18 cellular contexts compared by ENCODE assay signal in the genomic region with DNA sequence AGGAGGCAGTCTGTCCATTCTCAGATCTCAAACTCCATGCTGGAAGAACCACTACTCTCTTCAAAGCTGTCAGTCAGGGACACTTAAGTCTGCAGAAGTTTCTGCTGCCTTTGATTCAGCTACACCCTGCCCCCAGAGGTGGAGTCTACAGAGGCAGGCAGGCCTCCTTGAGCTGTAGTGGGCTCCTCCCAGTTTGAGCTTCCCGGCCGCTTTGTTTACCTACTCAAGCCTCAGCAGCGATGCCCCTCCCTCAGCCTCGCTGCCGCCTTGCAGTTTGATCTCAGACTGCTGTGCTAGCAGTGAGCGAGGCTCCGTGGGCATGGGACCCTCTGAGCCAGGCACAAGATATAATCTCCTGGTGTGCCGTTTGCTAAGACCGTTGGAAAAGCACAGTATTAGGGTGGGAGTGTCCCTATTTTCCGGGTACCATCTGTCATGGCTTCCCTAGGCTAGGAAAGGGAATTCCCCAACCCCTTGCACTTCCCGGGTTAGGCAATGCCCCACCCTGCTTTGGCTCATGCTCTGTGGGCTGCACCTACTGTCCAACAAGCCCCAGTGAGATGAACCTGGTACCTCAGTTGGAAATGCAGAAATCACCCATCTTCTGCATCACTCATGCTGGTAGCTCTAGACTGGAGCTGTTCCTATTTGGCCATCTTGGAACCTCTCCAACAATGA. TPM values are rescaled to one million over a fixed set of nuclear protein-coding genes. Genes with fewer than 3 reads are reported as not detected.
DNase-seq lines count a peak whose midpoint lies in the region; ATAC-seq and TF ChIP-seq lines count a peak whose summit lies in the region.
"Not testable (repeated sequence)": the region's sequence is repeated elsewhere in the genome, so short reads cannot be mapped to it uniquely, and the experiment has no call there.
"Had no signal": no experiment of that assay in that cellular context is flagged by ENCODE, and none has a peak within 500 bp of the region (broad histone marks: within the 10 kb centered on the region; RNA-seq: fewer than 3 reads in every experiment).

No MANE protein-coding gene starts in this region.

- not testable (repeated sequence) for H3K36me3 ChIP-seq in HUES6 (ENCODE audit: control insufficient read depth, insufficient read depth, low read length); SJCRH30; esophagus muscularis mucosa; mucosa of descending colon (ENCODE audit: low read depth)

- H3K27ac Mint-ChIP-seq in activated CD4-positive, alpha-beta memory T cell treated with anti-CD3 and anti-CD28 coated beads, Interleukin-2, amount 10 ng/mL, durations not matched to agents 7 days and 5 days, result not testable (repeated sequence)

- peaks cover 15% of the 10 kb centered on the region for H3K27me3 Mint-ChIP-seq in activated CD4-positive, alpha-beta memory T cell treated with anti-CD3 and anti-CD28 coated beads, Interleukin-2, amount 10 ng/mL, durations not matched to agents 7 days and 5 days

- H3K27me3 ChIP-seq in HUES6 (ENCODE audit: control insufficient read depth, insufficient read depth, low read length); SJCRH30; esophagus muscularis mucosa: not testable (repeated sequence)

- H3K9me3 Mint-ChIP-seq in activated CD4-positive, alpha-beta memory T cell treated with anti-CD3 and anti-CD28 coated beads, Interleukin-2, amount 10 ng/mL, durations not matched to agents 7 days and 5 days, result not testable (repeated sequence)

- DNase-seq in Daoy (ENCODE audit: low read depth) (peak; percentile 38), NCI-H187 treated with DMSO at 0.1 percent for 48 hours (lab: John Stamatoyannopoulos, UW) (peak; percentile 37), esophagus muscularis mucosa (ENCODE audit: extremely low spot score) (peak; percentile 42), mucosa of descending colon (peak; percentile 15 to 53 (median 30)), ureter (ENCODE audit: low spot score) (peak; percentile 50)
- DNase-seq in SJCRH30, result not testable (repeated sequence)
- peak; percentile 31 for DNase-seq in activated CD4-positive, alpha-beta memory T cell treated with anti-CD3 and anti-CD28 coated beads, Interleukin-2, amount 10 ng/mL, durations not matched to agents 7 days and 5 days

- ATAC-seq in mucosa of descending colon, result not testable (repeated sequence)

- TF ChIP-seq CTCF in esophagus muscularis mucosa (IDR thresholded peaks at IDR 0.05); mucosa of descending colon (IDR thresholded peaks at IDR 0.05): not testable (repeated sequence)

- WGBS in esophagus muscularis mucosa, result 74% methylated on average over 11 of the region's 11 CpGs

- not testable (repeated sequence) for H3K9ac ChIP-seq in HUES6 (ENCODE audit: low read length)

- intact Hi-C loops in esophagus muscularis mucosa (cut with DNase I); mucosa of descending colon (cut with DNase I, micrococcal nuclease): not testable (repeated sequence)

- not testable (repeated sequence) for H3K4me3 Mint-ChIP-seq in activated CD4-positive, alpha-beta memory T cell treated with anti-CD3 and anti-CD28 coated beads, Interleukin-2, amount 10 ng/mL, durations not matched to agents 7 days and 5 days

- POLR2A ChIA-PET in activated CD4-positive, alpha-beta memory T cell treated with anti-CD3 and anti-CD28 coated beads, Interleukin-2, amount 10 ng/mL, durations not matched to agents 7 days and 5 days (lab: Charles Lee), result not testable (repeated sequence)

- not testable (repeated sequence) for TF ChIP-seq EP300 in esophagus muscularis mucosa (IDR thresholded peaks at IDR 0.05)

- H3K4me3 ChIP-seq in HUES6 (ENCODE audit: low read depth, low read length) (peak overlapping the region; percentile 49; the same call in 1 of the 2 replicates), SJCRH30 (peak overlapping the region; percentile 37)
- H3K4me3 ChIP-seq in esophagus muscularis mucosa, mucosa of descending colon: not testable (repeated sequence)

- CTCF ChIA-PET in activated CD4-positive, alpha-beta memory T cell treated with anti-CD3 and anti-CD28 coated beads, Interleukin-2, amount 10 ng/mL, durations not matched to agents 7 days and 5 days (lab: Charles Lee), result not testable (repeated sequence)

- peaks cover 15% of the 10 kb centered on the region for H3K9me3 ChIP-seq in HUES6 (ENCODE audit: control insufficient read depth, insufficient read depth, low read depth, low read length)
- not testable (repeated sequence) for H3K9me3 ChIP-seq in SJCRH30 (replicated peaks); esophagus muscularis mucosa; mucosa of descending colon

- not testable (repeated sequence) for H3K27ac ChIP-seq in HUES6 (ENCODE audit: low read depth, low read length); SJCRH30; esophagus muscularis mucosa (replicated peaks in 1 of 4)

- not testable (repeated sequence) for H3K36me3 Mint-ChIP-seq in activated CD4-positive, alpha-beta memory T cell treated with anti-CD3 and anti-CD28 coated beads, Interleukin-2, amount 10 ng/mL, durations not matched to agents 7 days and 5 days (ENCODE audit: low read depth)

- H3K4me1 Mint-ChIP-seq in activated CD4-positive, alpha-beta memory T cell treated with anti-CD3 and anti-CD28 coated beads, Interleukin-2, amount 10 ng/mL, durations not matched to agents 7 days and 5 days, result not testable (repeated sequence)

- not testable (repeated sequence) for H3K4me1 ChIP-seq in HUES6 (ENCODE audit: control insufficient read depth, insufficient read depth, low read length); SJCRH30; esophagus muscularis mucosa; mucosa of descending colon (ENCODE audit: low read depth)

- not testable (repeated sequence) for TF ChIP-seq POLR2A in esophagus muscularis mucosa (IDR thresholded peaks at IDR 0.05; ENCODE audit: low read depth)

RNA-seq across cellular contexts. Expression of a gene that starts 16.0 kb away (rescaled TPM):
- not detected in 2 replicates for total RNA-seq in Daoy (2014; rRNA removed; shearing (Covaris generic))
- total RNA-seq in SJCRH30 (2014; rRNA removed; shearing (Covaris generic)), result not detected in 2 replicates
- total RNA-seq in activated CD4-positive, alpha-beta memory T cell treated with anti-CD3 and anti-CD28 coated beads, Interleukin-2, amount 10 ng/mL, durations not matched to agents 7 days and 5 days, result not detected
- not detected for total RNA-seq in esophagus muscularis mucosa
- not detected for total RNA-seq in mucosa of descending colon
- total RNA-seq in ureter, result not detected
- total RNA-seq: activated CD8-positive, alpha-beta T cell treated with anti-CD3 and anti-CD28 coated beads for 36 hours; activated naive CD4-positive, alpha-beta T cell treated with anti-CD3 and anti-CD28 coated beads, Interleukin-2, amount 50 U/mL, for 72 hours; activated T-helper 1 cell treated with anti-CD3 and anti-CD28 coated beads, Interleukin-12 subunit alpha, Interleukin-12 subunit beta, Interleukin-2, Interleukin-4 antibody, amounts not matched to agents 30 ng/mL and 10 ng/mL and 1 ng/mL, durations not matched to agents 14 hours and 24 hours and 36 hours; cerebellum; fibroblast of lung; gastroesophageal sphincter; ovary; renal cortical epithelial cell; SK-MEL-5; urinary bladder had no signal

RNA-seq across cellular contexts. Expression of a gene that starts 28.4 kb away (rescaled TPM):
- not detected in 2 replicates for total RNA-seq in Daoy (2014; rRNA removed; shearing (Covaris generic))
- total RNA-seq in SJCRH30 (2014; rRNA removed; shearing (Covaris generic)), result not detected in 2 replicates
- total RNA-seq in activated CD4-positive, alpha-beta memory T cell treated with anti-CD3 and anti-CD28 coated beads, Interleukin-2, amount 10 ng/mL, durations not matched to agents 7 days and 5 days, result not detected
- total RNA-seq in esophagus muscularis mucosa (under 1 TPM in 1 of 4 donors, not detected in 3; 0.32 TPM), mucosa of descending colon (not detected), ureter (not detected)
- total RNA-seq: activated CD8-positive, alpha-beta T cell treated with anti-CD3 and anti-CD28 coated beads for 36 hours; activated naive CD4-positive, alpha-beta T cell treated with anti-CD3 and anti-CD28 coated beads, Interleukin-2, amount 50 U/mL, for 72 hours; activated T-helper 1 cell treated with anti-CD3 and anti-CD28 coated beads, Interleukin-12 subunit alpha, Interleukin-12 subunit beta, Interleukin-2, Interleukin-4 antibody, amounts not matched to agents 30 ng/mL and 10 ng/mL and 1 ng/mL, durations not matched to agents 14 hours and 24 hours and 36 hours; cerebellum; fibroblast of lung; gastroesophageal sphincter; renal cortical epithelial cell; SK-MEL-5; urinary bladder had no signal
